Comparison of ENCODE assay signal across 14 cellular contexts in the genomic region with DNA sequence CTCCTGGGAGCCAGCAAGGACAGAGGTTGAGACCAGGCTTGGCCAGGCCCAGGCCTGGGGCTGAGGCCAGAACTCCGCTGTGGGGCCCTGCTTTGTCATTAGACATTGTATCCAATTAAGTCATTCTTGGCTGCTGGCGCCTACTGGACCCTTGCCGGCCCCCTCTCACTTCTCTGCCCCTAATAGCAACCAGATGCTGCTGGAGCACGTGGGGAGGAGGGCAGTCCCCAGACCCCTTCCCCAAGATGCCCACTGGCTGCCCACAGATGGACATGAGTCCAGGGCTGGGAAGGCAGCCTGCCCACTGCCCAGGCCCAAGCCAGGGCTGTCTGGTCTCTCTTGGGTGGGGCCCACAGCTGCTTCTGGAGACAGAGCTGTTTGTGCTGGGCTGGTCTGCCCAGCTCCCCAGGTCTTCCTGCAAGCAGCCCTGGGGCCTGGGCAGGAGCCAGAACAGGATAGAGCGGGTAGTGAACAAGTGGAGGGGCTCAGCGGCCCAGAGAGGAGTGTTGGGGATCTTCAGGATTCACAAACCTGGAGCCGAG. TPM values are rescaled to one million over a fixed set of nuclear protein-coding genes. Genes with fewer than 3 reads are reported as not detected.
DNase-seq lines count a peak whose midpoint lies in the region; ATAC-seq and TF ChIP-seq lines count a peak whose summit lies in the region.
"Had no signal": no experiment of that assay in that cellular context is flagged by ENCODE, and none has a peak within 500 bp of the region (broad histone marks: within the 10 kb centered on the region; RNA-seq: fewer than 3 reads in every experiment).

No MANE protein-coding gene starts in this region.

- H3K18ac ChIP-seq in IMR-90 (ENCODE audit: low read depth, low read length): no peak overlapping the region

- H4K91ac ChIP-seq in IMR-90 (ENCODE audit: insufficient read depth, low read depth, low read length): no peak overlapping the region

- no peak overlapping the region for H3K14ac ChIP-seq in IMR-90 (replicated peaks; ENCODE audit: low read depth, low read length)

- in situ Hi-C loops in IMR-90 (cut with MboI; ENCODE audit: low sequenced_read_pairs): no loop called here

- no peaks in the 10 kb centered on the region for H3K27me3 Mint-ChIP-seq in activated CD4-positive, alpha-beta T cell treated with anti-CD3 and anti-CD28 coated beads for 36 hours
- H3K27me3 Mint-ChIP-seq in activated naive CD8-positive, alpha-beta T cell treated with anti-CD3 and anti-CD28 coated beads, Interleukin-2, amount 50 U/mL, for 24 hours: no peaks in the 10 kb centered on the region

- no peaks in the 10 kb centered on the region for H3K79me1 ChIP-seq in IMR-90 (ENCODE audit: low read depth in 1 of 2, low read length in 2 of 2)

- H3K9me1 ChIP-seq in IMR-90 (ENCODE audit: insufficient read depth, low read length): peaks cover 14% of the 10 kb centered on the region

- no peak overlapping the region for H2BK20ac ChIP-seq in IMR-90 (ENCODE audit: low read depth, low read length)

- BruUV-seq in IMR-90 (replicated peaks; lab: Mats Ljungman, UMichigan): no TSS peak

- no peak overlapping the region for H3K27ac ChIP-seq in IMR-90 (ENCODE audit: insufficient read depth, low read length)
- H3K27ac ChIP-seq in esophagus muscularis mucosa (replicated peaks in 1 of 4): peak overlapping the region; percentile 63 to 75 (median 70)
- H3K27ac ChIP-seq in stomach smooth muscle (ENCODE audit: low read length): peak overlapping the region; percentile 49
- H3K27ac ChIP-seq: prostate gland, SK-N-MC had no signal

- no peaks in the 10 kb centered on the region for H3K9me3 ChIP-seq in IMR-90 (ENCODE audit: control insufficient read depth, insufficient read depth, low read length)
- no peaks in the 10 kb centered on the region for H3K9me3 ChIP-seq in esophagus muscularis mucosa
- H3K9me3 ChIP-seq in stomach smooth muscle (ENCODE audit: control insufficient read depth in 2 of 2, low read length in 2 of 2): no peaks in the 10 kb centered on the region
- H3K9me3 ChIP-seq: prostate gland had no signal

- H3K4me3 ChIP-seq in IMR-90 (ENCODE audit: insufficient read depth, low read depth, low read length) (no peak overlapping the region), esophagus muscularis mucosa (no peak overlapping the region), stomach smooth muscle (ENCODE audit: low read length in 2 of 2) (no peak overlapping the region)
- H3K4me3 ChIP-seq: prostate gland, SK-N-MC had no signal

- peak overlapping the region; percentile 10; the same call in 1 of the 2 replicates for H3K4ac ChIP-seq in IMR-90 (ENCODE audit: low read depth, low read length)

- peak overlapping the region; percentile 29 for H2BK5ac ChIP-seq in IMR-90 (ENCODE audit: low read depth, low read length, poor library complexity, severe bottlenecking)

- no peak overlapping the region for H3K4me2 ChIP-seq in IMR-90 (ENCODE audit: low read depth, low read length)

- H3K56ac ChIP-seq in IMR-90 (ENCODE audit: extremely low read depth, insufficient read depth, low read length): no peak overlapping the region

- no peak overlapping the region for H3K27ac Mint-ChIP-seq in activated CD4-positive, alpha-beta T cell treated with anti-CD3 and anti-CD28 coated beads for 36 hours
- no peak overlapping the region for H3K27ac Mint-ChIP-seq in activated naive CD8-positive, alpha-beta T cell treated with anti-CD3 and anti-CD28 coated beads, Interleukin-2, amount 50 U/mL, for 24 hours

- H3K4me1 ChIP-seq in IMR-90 (ENCODE audit: control insufficient read depth, insufficient read depth, low read length) (peaks cover 15% of the 10 kb centered on the region), esophagus muscularis mucosa (peaks cover 0 to 30% (median 19%) of the 10 kb centered on the region in 4 donors), stomach smooth muscle (ENCODE audit: control insufficient read depth, insufficient read depth, low read length) (peaks cover 18% of the 10 kb centered on the region)
- H3K4me1 ChIP-seq: prostate gland had no signal

- intact Hi-C loops in IMR-90 (cut with micrococcal nuclease): no loop called here
- intact Hi-C loops in esophagus muscularis mucosa (cut with DNase I): no loop called here
- intact Hi-C loops in activated CD4-positive, alpha-beta T cell treated with anti-CD3 and anti-CD28 coated beads for 36 hours (cut with DNase I, micrococcal nuclease): no loop called here

- H3K36me3 ChIP-seq in IMR-90 (ENCODE audit: control insufficient read depth, insufficient read depth, low read length) (no peaks in the 10 kb centered on the region), esophagus muscularis mucosa (no peaks in the 10 kb centered on the region), stomach smooth muscle (ENCODE audit: control insufficient read depth in 2 of 2, insufficient read depth in 2 of 2, low read length in 2 of 2) (no peaks in the 10 kb centered on the region)
- H3K36me3 ChIP-seq: prostate gland had no signal

- H3K36me3 Mint-ChIP-seq in activated CD4-positive, alpha-beta T cell treated with anti-CD3 and anti-CD28 coated beads for 36 hours (ENCODE audit: low read depth): no peaks in the 10 kb centered on the region
- no peaks in the 10 kb centered on the region for H3K36me3 Mint-ChIP-seq in activated naive CD8-positive, alpha-beta T cell treated with anti-CD3 and anti-CD28 coated beads, Interleukin-2, amount 50 U/mL, for 24 hours (ENCODE audit: low read depth)

- H3K9me3 Mint-ChIP-seq in activated CD4-positive, alpha-beta T cell treated with anti-CD3 and anti-CD28 coated beads for 36 hours (ENCODE audit: low read depth): no peaks in the 10 kb centered on the region
- H3K9me3 Mint-ChIP-seq in activated naive CD8-positive, alpha-beta T cell treated with anti-CD3 and anti-CD28 coated beads, Interleukin-2, amount 50 U/mL, for 24 hours: no peaks in the 10 kb centered on the region

- DNase-seq in IMR-90: no peak
- no peak for DNase-seq in esophagus muscularis mucosa (ENCODE audit: extremely low spot score)
- peak; percentile 34 for DNase-seq in medulla oblongata (ENCODE audit: extremely low spot score)
- DNase-seq in activated CD4-positive, alpha-beta T cell treated with anti-CD3 and anti-CD28 coated beads for 36 hours: no peak
- no peak for DNase-seq in NCI-H1092 treated with DMSO at 0.1 percent for 48 hours (lab: John Stamatoyannopoulos, UW)
- DNase-seq in activated naive CD8-positive, alpha-beta T cell treated with anti-CD3 and anti-CD28 coated beads, Interleukin-2, amount 50 U/mL, for 24 hours: no peak
- DNase-seq: activated CD8-positive, alpha-beta memory T cell treated with anti-CD3 and anti-CD28 coated beads for 24 hours; NK-92 treated with Interleukin-12 subunit alpha and Interleukin-12 subunit beta, amount 100 ng/mL, for 24 hours; stimulated activated CD4-positive, alpha-beta T cell treated with anti-CD3 and anti-CD28 coated beads, Interleukin-2, amount 100 ng/mL, for 24 hours; stimulated activated CD8-positive, alpha-beta memory T cell treated with anti-CD3 and anti-CD28 coated beads, Interleukin-4, amount 100 ng/mL, for 48 hours had no signal

- peak overlapping the region; percentile 49 for H2AFZ ChIP-seq in IMR-90 (replicated peaks; ENCODE audit: low read length, poor library complexity)

- H3K23ac ChIP-seq in IMR-90 (ENCODE audit: low read depth, low read length): no peak overlapping the region

- TF ChIP-seq POLR2A in IMR-90 (IDR thresholded peaks at IDR 0.05; ENCODE audit: low read depth, low read length): no peak
- no peak for TF ChIP-seq POLR2A in esophagus muscularis mucosa (IDR thresholded peaks at IDR 0.05; ENCODE audit: low read depth)

- peak overlapping the region in 1 of 2 experiments; percentile 35; a peak in 1 of 4 replicates for H4K8ac ChIP-seq in IMR-90 (ENCODE audit: low read depth in 2 of 2, low read length in 2 of 2)

- no peak overlapping the region for H2BK15ac ChIP-seq in IMR-90 (ENCODE audit: low read depth, low read length)

- peaks cover 6% of the 10 kb centered on the region for H3K4me1 Mint-ChIP-seq in activated CD4-positive, alpha-beta T cell treated with anti-CD3 and anti-CD28 coated beads for 36 hours
- H3K4me1 Mint-ChIP-seq in activated naive CD8-positive, alpha-beta T cell treated with anti-CD3 and anti-CD28 coated beads, Interleukin-2, amount 50 U/mL, for 24 hours: no peaks in the 10 kb centered on the region

- H3K9ac ChIP-seq in IMR-90 (ENCODE audit: low read depth, low read length): no peak overlapping the region
- no peak overlapping the region for H3K9ac ChIP-seq in stomach smooth muscle (ENCODE audit: low read length in 2 of 2)

- dilution Hi-C loops in IMR-90 (cut with HindIII; ENCODE audit: low sequenced_read_pairs, unreplicated experiment): no loop called here

- no peaks in the 10 kb centered on the region for H4K20me1 ChIP-seq in IMR-90 (ENCODE audit: insufficient read depth, low read length)

- CTCF ChIA-PET in IMR-90 (lab: Yijun Ruan, JAX): no interaction called here
- CTCF ChIA-PET in activated CD4-positive, alpha-beta T cell treated with anti-CD3 and anti-CD28 coated beads for 36 hours (lab: Charles Lee): interaction anchor here (0.8 to 1.1 kb wide), 2 partner anchors 47 to 160 kb away, joined by 3 to 4 read pairs; no protein-coding TSS in a partner anchor

- no peak overlapping the region for H3K4me3 Mint-ChIP-seq in activated CD4-positive, alpha-beta T cell treated with anti-CD3 and anti-CD28 coated beads for 36 hours
- H3K4me3 Mint-ChIP-seq in activated naive CD8-positive, alpha-beta T cell treated with anti-CD3 and anti-CD28 coated beads, Interleukin-2, amount 50 U/mL, for 24 hours: no peak overlapping the region

- no peak for TF ChIP-seq RAD21 in IMR-90 (IDR thresholded peaks at IDR 0.05; ENCODE audit: low read length)

- H2AK9ac ChIP-seq in IMR-90 (replicated peaks; ENCODE audit: low read depth, low read length, poor library complexity): no peak overlapping the region

- ATAC-seq in IMR-90 (ENCODE audit: low read depth) (no peak), GM21717 (IDR thresholded peaks at IDR 0.05; ENCODE audit: unreplicated experiment) (no peak)
- ATAC-seq in activated CD4-positive, alpha-beta T cell treated with anti-CD3 and anti-CD28 coated beads for 36 hours: no peak
- no peak for ATAC-seq in activated naive CD8-positive, alpha-beta T cell treated with anti-CD3 and anti-CD28 coated beads, Interleukin-2, amount 50 U/mL, for 24 hours

- no peak for TF ChIP-seq EP300 in esophagus muscularis mucosa (IDR thresholded peaks at IDR 0.05)

- WGBS in IMR-90 (ENCODE audit: extremely low coverage in 2 of 2, insufficient read length in 1 of 2), 2 experiments: 70% methylated on average over 4 of the region's 7 CpGs; no CpG with 5 or more reads in 1 of the 2 experiments
- WGBS in esophagus muscularis mucosa: 47% methylated on average over 3 of the region's 7 CpGs

- H4K5ac ChIP-seq in IMR-90 (ENCODE audit: low read depth, low read length): no peak overlapping the region

- H3K27me3 ChIP-seq in IMR-90 (ENCODE audit: control insufficient read depth, insufficient read depth, low read length) (no peaks in the 10 kb centered on the region; the same call in 1 of the 2 replicates), esophagus muscularis mucosa (no peaks in the 10 kb centered on the region), stomach smooth muscle (ENCODE audit: control insufficient read depth in 1 of 2, insufficient read depth in 2 of 2, low read length in 2 of 2) (peaks cover 0 to 4% of the 10 kb centered on the region in 2 donors)

- POLR2A ChIA-PET in IMR-90 (lab: Charles Lee; ENCODE audit: unreplicated experiment): no interaction called here
- POLR2A ChIA-PET in activated CD4-positive, alpha-beta T cell treated with anti-CD3 and anti-CD28 coated beads for 36 hours (lab: Charles Lee): interaction anchor here (0.5 kb wide), 1 partner anchor 342 kb away, joined by 3 read pairs; no protein-coding TSS in a partner anchor

- TF ChIP-seq CTCF in IMR-90 (conservative IDR thresholded peaks at IDR 0.05; ENCODE audit: low read depth, low read length): no peak
- TF ChIP-seq CTCF in esophagus muscularis mucosa (IDR thresholded peaks at IDR 0.05): no peak

- H2AK5ac ChIP-seq in IMR-90 (ENCODE audit: low read depth, low read length): no peak overlapping the region; the same call in 1 of the 2 replicates

- peak overlapping the region; percentile 48; the same call in 1 of the 2 replicates for H2BK120ac ChIP-seq in IMR-90 (ENCODE audit: low read depth, low read length)

RNA-seq across cellular contexts. Expression of gene PLXDC1, which starts 7.8 kb away (rescaled TPM):
- total RNA-seq in IMR-90 (2012; rRNA removed) (under 0.01 and 0.28 TPM in 2 replicates), esophagus muscularis mucosa (10 to 100 TPM in 2 of 4 donors, 1 to 10 TPM in 2; 7.5 to 17.0 (median 11.0) TPM)
- 0.37 and 0.50 TPM in 2 replicates for polyA plus RNA-seq in IMR-90 (2012; rRNA removed)
- 0.18 and 0.63 TPM in 2 replicates for polyA plus RNA-seq in IMR-90 (2012; cell fraction: cytosol; rRNA removed)
- polyA plus RNA-seq in IMR-90 (2012; cell fraction: nucleus; rRNA removed; ENCODE audit: low replicate concordance): 5.8 and 8.4 TPM in 2 replicates
- total RNA-seq in activated CD4-positive, alpha-beta T cell treated with anti-CD3 and anti-CD28 coated beads for 36 hours: 1 to 10 TPM; 1.2 to 2.4 TPM

RNA-seq across cellular contexts. Expression of gene ARL5C, which starts 22.3 kb away (rescaled TPM):
- total RNA-seq in IMR-90 (2012; rRNA removed) (not detected in 2 replicates), esophagus muscularis mucosa (1 to 10 TPM in 1 of 4 donors, not detected in 3; 1.7 TPM)
- polyA plus RNA-seq in IMR-90 (2012; rRNA removed): not detected in 2 replicates
- polyA plus RNA-seq in IMR-90 (2012; cell fraction: cytosol; rRNA removed): not detected in 2 replicates
- not detected in 2 replicates for polyA plus RNA-seq in IMR-90 (2012; cell fraction: nucleus; rRNA removed; ENCODE audit: low replicate concordance)
- total RNA-seq in activated CD4-positive, alpha-beta T cell treated with anti-CD3 and anti-CD28 coated beads for 36 hours: not detected
- total RNA-seq: prostate gland had no signal

RNA-seq across cellular contexts. Expression of gene CACNB1, which starts 53.8 kb away (rescaled TPM):
- 2.5 TPM in 2 replicates for total RNA-seq in IMR-90 (2012; rRNA removed)
- polyA plus RNA-seq in IMR-90 (2012; rRNA removed): 7.3 and 8.6 TPM in 2 replicates
- polyA plus RNA-seq in IMR-90 (2012; cell fraction: cytosol; rRNA removed): 4.2 and 4.6 TPM in 2 replicates
- polyA plus RNA-seq in IMR-90 (2012; cell fraction: nucleus; rRNA removed; ENCODE audit: low replicate concordance): 46.8 and 65.5 TPM in 2 replicates
- total RNA-seq in esophagus muscularis mucosa: 1 to 10 TPM; 3.1 to 8.0 (median 5.4) TPM
- 10 to 100 TPM; 11.8 to 12.3 TPM for total RNA-seq in activated CD4-positive, alpha-beta T cell treated with anti-CD3 and anti-CD28 coated beads for 36 hours

RNA-seq across cellular contexts. Expression of gene RPL19, which starts 56.5 kb away (rescaled TPM):
- total RNA-seq in IMR-90 (2012; rRNA removed) (2,298 and 2,466 TPM in 2 replicates), esophagus muscularis mucosa (1,000 to 10,000 TPM; 1,760 to 2,905 (median 2,361) TPM)
- polyA plus RNA-seq in IMR-90 (2012; rRNA removed): 2,030 and 2,101 TPM in 2 replicates
- polyA plus RNA-seq in IMR-90 (2012; cell fraction: cytosol; rRNA removed): 3,418 and 5,498 TPM in 2 replicates
- 579 and 1,052 TPM in 2 replicates for polyA plus RNA-seq in IMR-90 (2012; cell fraction: nucleus; rRNA removed; ENCODE audit: low replicate concordance)
- total RNA-seq in activated CD4-positive, alpha-beta T cell treated with anti-CD3 and anti-CD28 coated beads for 36 hours: 1,000 to 10,000 TPM; 2,801 to 2,985 TPM
